Comparison of ENCODE assay signal across 1 cellular context in the genomic region with DNA sequence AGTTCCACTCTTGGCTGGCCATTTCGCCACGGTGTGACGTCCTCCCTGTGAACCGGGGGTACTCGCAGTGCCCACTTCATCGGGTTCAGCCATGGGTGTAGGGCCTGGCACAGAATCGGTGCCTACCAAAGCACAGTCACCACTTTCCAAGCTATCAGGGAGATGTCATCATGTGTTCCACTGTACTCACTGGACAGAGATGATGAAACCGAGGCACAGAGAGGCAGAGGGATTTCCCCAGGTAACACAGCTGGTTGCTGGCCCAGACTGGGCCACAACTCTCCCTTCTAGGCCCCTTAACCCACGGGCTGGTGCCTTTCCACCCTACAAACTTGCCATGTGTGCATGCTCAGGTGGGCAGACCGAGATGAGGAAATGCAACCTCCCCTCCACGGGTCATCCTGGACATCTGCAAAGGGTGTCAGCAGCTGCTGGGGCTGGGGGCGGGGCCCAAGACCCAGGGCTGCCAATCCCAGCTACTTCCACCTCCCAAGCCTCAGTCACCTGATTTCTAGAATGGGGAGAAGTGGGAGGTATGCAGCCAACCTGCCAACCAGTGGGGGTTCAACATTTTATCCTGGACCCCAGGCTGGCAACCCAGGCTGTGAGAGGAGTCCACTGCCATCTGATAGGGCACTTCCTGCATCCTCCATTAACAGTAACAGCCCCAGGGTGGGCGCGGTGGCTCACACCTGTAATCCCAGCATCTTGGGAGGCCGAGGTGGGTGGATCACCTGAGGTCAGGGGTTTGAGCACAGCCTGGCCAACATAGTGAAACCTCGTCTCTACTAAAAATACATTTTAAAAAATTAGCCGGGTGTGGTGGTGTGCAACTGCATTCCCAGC.
TF ChIP-seq lines count a peak whose summit lies in the region.

No MANE protein-coding gene starts in this region.

TF ChIP-seq in IMR-90, 13 proteins besides CTCF, POLR2A, EP300 and RAD21:
- TF ChIP-seq FOS (IDR thresholded peaks at IDR 0.05; ENCODE audit: low read depth, low read length): no peak
- peak; percentile 23; the same call in 1 of the 2 replicates for TF ChIP-seq CEBPB (IDR thresholded peaks at IDR 0.05; ENCODE audit: low read depth, low read length)
TF ChIP-seq in IMR-90: peak in this region for 1.
